Comparison of ENCODE assay signal across 16 cellular contexts in genomic region chr3:113499081-113499480, GRCh38. TPM values are rescaled to one million over a fixed set of nuclear protein-coding genes. Genes with fewer than 3 reads are reported as not detected.
DNase-seq lines count a peak whose midpoint lies in the region; ATAC-seq and TF ChIP-seq lines count a peak whose summit lies in the region.
"Had no signal": no experiment of that assay in that cellular context is flagged by ENCODE, and none has a peak within 500 bp of the region (broad histone marks: within the 10 kb centered on the region; RNA-seq: fewer than 3 reads in every experiment).

No MANE protein-coding gene starts in this region.

- no peaks in the 10 kb centered on the region for H3K9me2 ChIP-seq in PC-3 (replicated peaks; ENCODE audit: low read length)

- H3K27me3 ChIP-seq in PC-3 (ENCODE audit: low read length) (no peaks in the 10 kb centered on the region), brain microvascular endothelial cell (replicated peaks) (no peaks in the 10 kb centered on the region)

- H3K9me3 ChIP-seq in PC-3 (ENCODE audit: low read length) = no peaks in the 10 kb centered on the region

- no TSS peak for BruUV-seq in PC-3 (replicated peaks; lab: Mats Ljungman, UMichigan)

- POLR2A ChIA-PET in PC-3 (lab: Charles Lee; ENCODE audit: unreplicated experiment) = interaction anchor here (0.5 to 0.6 kb wide), 2 partner anchors 110 to 118 kb away, joined by 3 read pairs; no protein-coding TSS in a partner anchor

- in situ Hi-C loops in brain microvascular endothelial cell (cut with HindIII; ENCODE audit: low pct_ligation_motif_present, low sequenced_read_pairs) = no loop called here

- CTCF ChIA-PET in PC-3 (lab: Charles Lee) = interaction anchor here (0.9 to 1.4 kb wide), 2 partner anchors 57 to 78 kb away, joined by 7 to 8 read pairs; no protein-coding TSS in a partner anchor

- no peaks in the 10 kb centered on the region for H4K20me1 ChIP-seq in PC-3 (ENCODE audit: low read length)

- H3K27ac ChIP-seq in PC-3 (ENCODE audit: low read length) (peak overlapping the region; percentile 24), brain microvascular endothelial cell (peak overlapping the region; percentile 77)

- TF ChIP-seq CTCF in PC-3 (conservative IDR thresholded peaks at IDR 0.05; ENCODE audit: low read depth, low read length) (no peak), brain microvascular endothelial cell (IDR thresholded peaks at IDR 0.05; ENCODE audit: low read depth, low read length, missing control alignments) (no peak)

- intact Hi-C loops in PC-3 (cut with micrococcal nuclease) = loop anchor here (2.0 to 10.0 kb wide), 2 partner anchors 16 to 196 kb away; partner anchors contain the start of genes SPICE1 and USF3

- H3K4me2 ChIP-seq in PC-3 (ENCODE audit: low read length) = peak overlapping the region; percentile 18

- no peak for ATAC-seq in PC-3
- ATAC-seq in HG03196 (IDR thresholded peaks at IDR 0.05; ENCODE audit: unreplicated experiment) = no peak
- ATAC-seq in HG02623 (IDR thresholded peaks at IDR 0.05; ENCODE audit: unreplicated experiment) = no peak
- ATAC-seq: K562 had no signal

- no peak overlapping the region for H2AFZ ChIP-seq in PC-3 (ENCODE audit: low read length)

- H3K79me2 ChIP-seq in PC-3 (ENCODE audit: low read length) = no peaks in the 10 kb centered on the region

- H3K9ac ChIP-seq in PC-3 (ENCODE audit: low read length) = no peak overlapping the region

- peaks cover 29% of the 10 kb centered on the region for H3K4me1 ChIP-seq in PC-3 (ENCODE audit: insufficient read depth, low read length)

- no peaks in the 10 kb centered on the region for H3F3A ChIP-seq in PC-3 (ENCODE audit: low read length, unreplicated experiment)

- H3K4me3 ChIP-seq in PC-3 (ENCODE audit: low read length) = no peak overlapping the region
- no peak overlapping the region for H3K4me3 ChIP-seq in brain microvascular endothelial cell (ENCODE audit: low read depth, low read length)
- H3K4me3 ChIP-seq: K562 had no signal

- no peak for DNase-seq in PC-3
- no peak for DNase-seq in brain microvascular endothelial cell
- DNase-seq in iris pigment epithelial cell (ENCODE audit: low read depth) = peak; percentile 47
- no peak for DNase-seq in activated T-cell treated with anti-CD3 and anti-CD28 coated beads, Interleukin-2, amount 50 U/mL, for 48 hours
- no peak for DNase-seq in NCI-H2171 treated with DMSO at 0.1 percent for 48 hours (lab: John Stamatoyannopoulos, UW)
- DNase-seq: DND-41; NCI-H1105; NCI-H2081 treated with DMSO at 0.1 percent for 48 hours; NK-92 treated with Interleukin-12 subunit alpha and Interleukin-12 subunit beta, amount 100 ng/mL, for 24 hours; SHP77 treated with DMSO at 0.1 percent for 48 hours had no signal

- H3K36me3 ChIP-seq in PC-3 (ENCODE audit: low read depth, low read length) = peaks cover 22% of the 10 kb centered on the region; the same call in 1 of the 2 replicates
- no peaks in the 10 kb centered on the region for H3K36me3 ChIP-seq in brain microvascular endothelial cell (replicated peaks)

RNA-seq across cellular contexts. Expression of gene SPICE1, which starts 15.9 kb away (rescaled TPM):
- 9.0 and 18.5 TPM in 2 replicates for total RNA-seq in PC-3 (2014; rRNA removed)

RNA-seq across cellular contexts. Expression of gene SIDT1, which starts 33.3 kb away (rescaled TPM):
- total RNA-seq in PC-3 (2014; rRNA removed) = 14.1 and 18.4 TPM in 2 replicates
- total RNA-seq: G401, K562, NCI-H460, RPMI7951 had no signal

RNA-seq across cellular contexts. Expression of gene CFAP44, which starts 57.8 kb away (rescaled TPM):
- 7.2 and 9.0 TPM in 2 replicates for total RNA-seq in PC-3 (2014; rRNA removed)
